9 cellular contexts compared by ENCODE assay signal in genomic region chr2:84889332-84889731, GRCh38. TPM values are rescaled to one million over a fixed set of nuclear protein-coding genes. Genes with fewer than 3 reads are reported as not detected.
DNase-seq lines count a peak whose midpoint lies in the region; ATAC-seq and TF ChIP-seq lines count a peak whose summit lies in the region.
"Had no signal": no experiment of that assay in that cellular context is flagged by ENCODE, and none has a peak within 500 bp of the region (broad histone marks: within the 10 kb centered on the region; RNA-seq: fewer than 3 reads in every experiment).

No MANE protein-coding gene starts in this region.

- no peaks in the 10 kb centered on the region for H4K20me1 ChIP-seq in hepatocyte (ENCODE audit: insufficient read depth, poor library complexity, severe bottlenecking)

- TF ChIP-seq CTCF in left ventricle myocardium inferior (IDR thresholded peaks at IDR 0.05; ENCODE audit: borderline replicate concordance) (no peak), heart left ventricle (IDR thresholded peaks at IDR 0.05) (no peak), RWPE1 (conservative IDR thresholded peaks at IDR 0.05; ENCODE audit: low read depth) (no peak), hepatocyte (IDR thresholded peaks at IDR 0.05; ENCODE audit: poor library complexity) (no peak), transverse colon (IDR thresholded peaks at IDR 0.05) (no peak)

- H3K4me1 ChIP-seq in left ventricle myocardium inferior (peaks cover 6% of the 10 kb centered on the region), heart left ventricle (peaks cover 0 to 39% (median 0%) of the 10 kb centered on the region in 12 donors), hepatocyte (ENCODE audit: insufficient read depth) (peaks cover 11% of the 10 kb centered on the region), transverse colon (peaks cover 0 to 23% (median 9%) of the 10 kb centered on the region in 4 donors)

- no peaks in the 10 kb centered on the region for H3K9me2 ChIP-seq in hepatocyte (replicated peaks; ENCODE audit: insufficient read depth)

- peak overlapping the region; percentile 26 for H2AFZ ChIP-seq in hepatocyte

- TF ChIP-seq POLR2A in heart left ventricle (IDR thresholded peaks at IDR 0.05) (no peak), transverse colon (IDR thresholded peaks at IDR 0.05) (no peak)

- no peaks in the 10 kb centered on the region for H3K79me2 ChIP-seq in hepatocyte

- no peaks in the 10 kb centered on the region for H3K9me3 ChIP-seq in left ventricle myocardium inferior (replicated peaks)
- no peaks in the 10 kb centered on the region for H3K9me3 ChIP-seq in heart left ventricle
- H3K9me3 ChIP-seq in hepatocyte (ENCODE audit: low read depth): no peaks in the 10 kb centered on the region
- no peaks in the 10 kb centered on the region for H3K9me3 ChIP-seq in transverse colon

- peak overlapping the region; percentile 61 for H3K4me2 ChIP-seq in hepatocyte

- H3K27me3 ChIP-seq in left ventricle myocardium inferior (ENCODE audit: low read depth) (peaks cover 6% of the 10 kb centered on the region), heart left ventricle (no peaks in the 10 kb centered on the region), hepatocyte (no peaks in the 10 kb centered on the region), transverse colon (no peaks in the 10 kb centered on the region)

- intact Hi-C loops in left ventricle myocardium inferior (cut with micrococcal nuclease) (no loop called here), heart left ventricle (cut with DNase I) (no loop called here), transverse colon (cut with DNase I; ENCODE audit: low total_unique reads) (no loop called here)

- DNase-seq in left ventricle myocardium inferior (no peak), heart left ventricle (no peak), RWPE1 (ENCODE audit: low spot score) (no peak), hepatocyte (ENCODE audit: low spot score) (no peak), transverse colon (no peak), 8988T (no peak), kidney tubule cell (ENCODE audit: low spot score) (no peak)
- DNase-seq: NCI-H526 treated with DMSO at 0.1 percent for 48 hours had no signal

- peak overlapping the region; percentile 39 for H3K27ac ChIP-seq in left ventricle myocardium inferior (replicated peaks)
- peak overlapping the region in 5 of 12 donors; percentile 11 to 87 (median 33) for H3K27ac ChIP-seq in heart left ventricle
- peak overlapping the region; percentile 60 for H3K27ac ChIP-seq in RWPE1
- H3K27ac ChIP-seq in hepatocyte: peak overlapping the region; percentile 62
- peak overlapping the region; percentile 60 to 82 (median 62) for H3K27ac ChIP-seq in transverse colon

- POLR2A ChIA-PET in RWPE1 (lab: Yijun Ruan, JAX; ENCODE audit: low non-redundant PET): no interaction called here

- in situ Hi-C loops in transverse colon (cut with MboI; ENCODE audit: low pct_ligation_motif_present in 1 of 4, low pct_unique_long_range_greater_than_20kb in 1 of 4, low sequenced_read_pairs in 3 of 4): no loop called here

- TF ChIP-seq EP300 in transverse colon (IDR thresholded peaks at IDR 0.05; ENCODE audit: low read depth): no peak

- H3K4me3 ChIP-seq in left ventricle myocardium inferior (peak overlapping the region; percentile 35), heart left ventricle (peak overlapping the region in 5 of 12 donors; percentile 8 to 29 (median 27)), hepatocyte (no peak overlapping the region), transverse colon (peak overlapping the region in 1 of 4 donors; percentile 36)

- ATAC-seq in heart left ventricle (no peak), HG03432 (IDR thresholded peaks at IDR 0.05; ENCODE audit: unreplicated experiment) (no peak)

- 95 to 97% (median 95%) methylated on average over 2 of the region's 2 CpGs for WGBS in heart left ventricle, 4 donors
- 84% methylated on average over 2 of the region's 2 CpGs for whole genome bisulfite sequencing in hepatocyte (ENCODE audit: low lambda C conversion rate, missing lambda C conversion rate)
- WGBS in transverse colon (ENCODE audit: low coverage in 1 of 2), 2 donors: 77 to 88% methylated on average over 2 of the region's 2 CpGs

- H3K36me3 ChIP-seq in left ventricle myocardium inferior (no peaks in the 10 kb centered on the region), heart left ventricle (no peaks in the 10 kb centered on the region), hepatocyte (replicated peaks; ENCODE audit: insufficient read depth, low read depth) (no peaks in the 10 kb centered on the region), transverse colon (no peaks in the 10 kb centered on the region)

- CTCF ChIA-PET in RWPE1 (lab: Yijun Ruan, JAX): interaction anchor here (1.3 kb wide), 1 partner anchor 31 kb away, joined by 4 read pairs; no protein-coding TSS in a partner anchor

RNA-seq across cellular contexts. Expression of gene TRABD2A, which starts 8.4 kb away (rescaled TPM):
- total RNA-seq in left ventricle myocardium inferior (0.49 TPM), heart left ventricle (1 to 10 TPM in 4 of 9 donors, under 1 TPM in 4, not detected in 1; 0.42 to 3.9 (median 1.2) TPM), hepatocyte (2.2 and 4.1 TPM in 2 replicates), transverse colon (100 to 1,000 TPM in 2 of 4 donors, 10 to 100 TPM in 2; 21.3 to 230 (median 76.5) TPM)
- polyA plus RNA-seq in heart left ventricle (1 to 10 TPM in 1 of 2 donors, under 1 TPM in 1; 0.85 to 1.1 TPM), hepatocyte (1.6 and 2.9 TPM in 2 replicates)

RNA-seq across cellular contexts. Expression of gene TMSB10, which starts 16.1 kb away (rescaled TPM):
- total RNA-seq in left ventricle myocardium inferior: 400 TPM
- total RNA-seq in heart left ventricle: 1,000 to 10,000 TPM in 3 of 9 donors, 100 to 1,000 TPM in 6; 288 to 3,094 (median 492) TPM
- polyA plus RNA-seq in heart left ventricle: 1,000 to 10,000 TPM in 1 of 2 donors, 100 to 1,000 TPM in 1; 893 to 1,015 TPM
- 2,904 and 3,356 TPM in 2 replicates for total RNA-seq in hepatocyte
- polyA plus RNA-seq in hepatocyte: 2,879 and 3,340 TPM in 2 replicates
- 1,000 to 10,000 TPM; 1,619 to 4,787 (median 3,693) TPM for total RNA-seq in transverse colon
